ENCODE assay signal across 30 cellular contexts in the genomic region with DNA sequence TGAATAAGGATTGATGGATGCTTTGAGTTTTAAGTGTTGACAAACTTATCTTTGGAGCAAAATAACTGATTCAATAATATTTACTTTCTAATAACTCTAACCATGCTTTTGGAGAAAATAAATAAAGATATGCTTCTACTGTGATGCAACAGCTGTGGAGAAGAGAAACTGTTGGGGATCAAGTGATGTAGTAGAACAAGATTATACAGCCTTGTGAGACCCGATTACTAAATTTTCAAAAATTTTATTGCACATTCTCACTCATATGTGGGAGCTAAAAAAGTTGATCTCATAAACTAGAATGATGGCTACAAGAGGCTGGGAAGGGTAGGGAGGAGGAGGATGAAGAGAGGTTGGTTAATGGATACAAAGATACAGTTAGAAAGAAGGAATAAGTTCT.
"Had no signal": no experiment of that assay in that cellular context is flagged by ENCODE, and none has a peak within 500 bp of the region (broad histone marks: within the 10 kb centered on the region; RNA-seq: fewer than 3 reads in every experiment).

No MANE protein-coding gene starts in this region.

- H3K4me3 Mint-ChIP-seq: natural killer cell treated with Interleukin-12 subunit alpha and Interleukin-12 subunit beta and Interleukin-15 and Interleukin-18, amount 100 ng/mL, for 72 hours; nephron progenitor cell; neural crest cell; stimulated activated effector memory CD8-positive, alpha-beta T cell treated with anti-CD3 and anti-CD28 coated beads, Interleukin-12 subunit alpha, Interleukin-12 subunit beta, amount 100 ng/mL, for 72 hours; stimulated activated naive B cell treated with anti-CD40 and anti-IgM and Interleukin-4, amounts not matched to agents 10 μg/mL and 1 μg/mL and 100 μg/mL, for 72 hours; stimulated activated naive CD8-positive, alpha-beta T cell treated with anti-CD3 and anti-CD28 coated beads, Interleukin-15, Interleukin-2, amounts not matched to agents 100 ng/mL and 50 ng/mL, for 24 hours had no signal

- ATAC-seq: natural killer cell treated with Interleukin-12 subunit alpha and Interleukin-12 subunit beta and Interleukin-15 and Interleukin-18, amount 100 ng/mL, for 72 hours; psoas muscle; right cardiac atrium; right lobe of liver; stimulated activated effector memory CD8-positive, alpha-beta T cell treated with anti-CD3 and anti-CD28 coated beads, Interleukin-12 subunit alpha, Interleukin-12 subunit beta, amount 100 ng/mL, for 72 hours; stimulated activated naive B cell treated with anti-CD40 and anti-IgM and Interleukin-4, amounts not matched to agents 10 μg/mL and 1 μg/mL and 100 μg/mL, for 72 hours had no signal

- FAIRE-seq: small intestine, urothelium cell line had no signal

- H3K36me3 Mint-ChIP-seq: stimulated activated effector memory CD8-positive, alpha-beta T cell treated with anti-CD3 and anti-CD28 coated beads, Interleukin-12 subunit alpha, Interleukin-12 subunit beta, amount 100 ng/mL, for 72 hours; stimulated activated naive B cell treated with anti-CD40 and anti-IgM and Interleukin-4, amounts not matched to agents 10 μg/mL and 1 μg/mL and 100 μg/mL, for 72 hours had no signal

- DNase-seq: nephron progenitor cell; nucleus accumbens; ovary; posterior cingulate gyrus; psoas muscle; right cardiac atrium; right lobe of liver; sigmoid colon; small intestine; stimulated activated CD4-positive, alpha-beta T cell treated with anti-CD3 and anti-CD28 coated beads, Interleukin-15, amount 100 ng/mL, for 24 hours; stimulated activated CD4-positive, alpha-beta T cell treated with anti-CD3 and anti-CD28 coated beads, Interleukin-2, amount 100 ng/mL, for 24 hours; stimulated activated CD4-positive, alpha-beta T cell treated with anti-CD3 and anti-CD28 coated beads, Interleukin-2, amount 100 ng/mL, for 48 hours; stimulated activated CD4-positive, alpha-beta T cell treated with anti-CD3 and anti-CD28 coated beads, Interleukin-4, amount 100 ng/mL, for 24 hours; stimulated activated naive B cell treated with anti-CD40 and anti-IgM and Interleukin-4, amounts not matched to agents 10 μg/mL and 1 μg/mL and 100 μg/mL, for 72 hours; stimulated activated naive CD4-positive, alpha-beta T cell treated with Interleukin-2 at 50 U/mL for 16 hours; stomach; thyroid gland; trophoblast cell; upper lobe of left lung had no signal

- H3K27ac ChIP-seq: neutrophil, ovary, parathyroid adenoma, psoas muscle, right lobe of liver, sigmoid colon, stomach, thoracic aorta, thyroid gland, tibial nerve, upper lobe of left lung, vagina had no signal

- H3K4me1 ChIP-seq: parathyroid adenoma, psoas muscle, right lobe of liver, sigmoid colon, stomach, thyroid gland, tibial nerve, upper lobe of left lung, vagina had no signal

- H3K4me3 ChIP-seq: ovary, psoas muscle, right lobe of liver, sigmoid colon, stomach, thoracic aorta, thyroid gland, tibial nerve, upper lobe of left lung, vagina had no signal

- H3K4me1 Mint-ChIP-seq: nephron progenitor cell; neural crest cell; stimulated activated effector memory CD8-positive, alpha-beta T cell treated with anti-CD3 and anti-CD28 coated beads, Interleukin-12 subunit alpha, Interleukin-12 subunit beta, amount 100 ng/mL, for 72 hours; stimulated activated naive B cell treated with anti-CD40 and anti-IgM and Interleukin-4, amounts not matched to agents 10 μg/mL and 1 μg/mL and 100 μg/mL, for 72 hours had no signal

- H3K27ac Mint-ChIP-seq: natural killer cell treated with Interleukin-12 subunit alpha and Interleukin-12 subunit beta and Interleukin-15 and Interleukin-18, amount 100 ng/mL, for 72 hours; nephron progenitor cell; progenitor cell of endocrine pancreas; stimulated activated effector memory CD8-positive, alpha-beta T cell treated with anti-CD3 and anti-CD28 coated beads, Interleukin-12 subunit alpha, Interleukin-12 subunit beta, amount 100 ng/mL, for 72 hours; stimulated activated naive B cell treated with anti-CD40 and anti-IgM and Interleukin-4, amounts not matched to agents 10 μg/mL and 1 μg/mL and 100 μg/mL, for 72 hours; stimulated activated naive CD8-positive, alpha-beta T cell treated with anti-CD3 and anti-CD28 coated beads, Interleukin-15, Interleukin-2, amounts not matched to agents 100 ng/mL and 50 ng/mL, for 24 hours had no signal

- H3K9me3 Mint-ChIP-seq: natural killer cell treated with Interleukin-12 subunit alpha and Interleukin-12 subunit beta and Interleukin-15 and Interleukin-18, amount 100 ng/mL, for 72 hours had no signal

- H3K9me3 ChIP-seq: neutrophil, ovary, right lobe of liver, thyroid gland had no signal
